8 cellular contexts compared by ENCODE assay signal in the genomic region with DNA sequence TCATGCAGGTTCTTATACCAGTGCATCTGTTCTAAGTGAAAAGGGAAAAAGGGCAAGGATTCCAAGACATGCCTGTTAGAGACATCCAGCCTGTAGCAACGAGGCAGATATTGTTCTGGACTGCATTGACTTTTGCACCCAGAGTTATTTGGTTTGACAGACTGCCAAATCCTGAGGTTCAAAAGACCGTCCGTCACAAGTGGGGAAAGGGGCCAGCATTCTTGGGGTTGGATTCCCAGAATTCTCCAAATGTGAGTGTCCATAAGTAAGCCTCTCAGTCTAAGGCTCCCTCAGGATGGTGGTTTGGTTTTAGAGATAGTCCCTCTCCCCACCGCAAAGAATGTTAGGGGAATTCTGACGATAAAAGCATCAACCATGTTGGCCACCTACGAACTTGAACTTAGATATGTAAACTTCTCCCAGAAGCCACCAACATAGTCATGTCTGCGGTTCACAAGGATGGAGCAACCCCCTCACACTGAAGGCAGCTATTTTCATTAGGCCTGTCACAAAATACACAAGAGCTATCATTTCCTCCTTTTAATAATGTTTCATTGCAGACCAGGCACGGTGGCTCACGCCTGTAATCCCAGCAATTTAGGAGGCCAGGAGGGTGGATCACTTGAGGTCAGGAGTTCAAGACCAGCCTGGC. TPM values are rescaled to one million over a fixed set of nuclear protein-coding genes. Genes with fewer than 3 reads are reported as not detected.
DNase-seq lines count a peak whose midpoint lies in the region; ATAC-seq and TF ChIP-seq lines count a peak whose summit lies in the region.
"Had no signal": no experiment of that assay in that cellular context is flagged by ENCODE, and none has a peak within 500 bp of the region (broad histone marks: within the 10 kb centered on the region; RNA-seq: fewer than 3 reads in every experiment).

No MANE protein-coding gene starts in this region.

- H3K36me3 ChIP-seq in upper lobe of right lung: no peaks in the 10 kb centered on the region

- H3K27ac ChIP-seq in upper lobe of right lung: peak overlapping the region; percentile 47

- H3K9me3 ChIP-seq in upper lobe of right lung: no peaks in the 10 kb centered on the region

- H3K27me3 ChIP-seq in upper lobe of right lung: no peaks in the 10 kb centered on the region

- H3K4me1 ChIP-seq in upper lobe of right lung: no peaks in the 10 kb centered on the region

- DNase-seq in HuH-7 (ENCODE audit: low spot score) (peak; percentile 58), astrocyte of the hippocampus (ENCODE audit: low read depth, low spot score) (peak; percentile 99), left colon (peak in 1 of 2 donors; percentile 32), upper lobe of right lung (no peak)
- DNase-seq in activated CD4-positive, alpha-beta T cell treated with anti-CD3 and anti-CD28 coated beads for 48 hours: no peak
- DNase-seq in activated naive CD4-positive, alpha-beta T cell treated with anti-CD3 and anti-CD28 coated beads, Interleukin-2, amount 50 U/mL, for 72 hours (ENCODE audit: low spot score in 2 of 2): no peak

- TF ChIP-seq CTCF in upper lobe of right lung (IDR thresholded peaks at IDR 0.05): no peak

- H3K9me3 Mint-ChIP-seq in activated naive CD4-positive, alpha-beta T cell treated with anti-CD3 and anti-CD28 coated beads, Interleukin-2, amount 50 U/mL, for 72 hours: peaks cover 0 to 4% of the 10 kb centered on the region in 2 donors

- intact Hi-C loops in left colon (cut with DNase I, micrococcal nuclease) (no loop called here), upper lobe of right lung (cut with DNase I) (no loop called here)

- ATAC-seq in left colon: peak; percentile 81
- peak; percentile 24 for ATAC-seq in upper lobe of right lung
- no peak for ATAC-seq in GM19463 (IDR thresholded peaks at IDR 0.05; ENCODE audit: unreplicated experiment)
- ATAC-seq in activated naive CD4-positive, alpha-beta T cell treated with anti-CD3 and anti-CD28 coated beads, Interleukin-2, amount 50 U/mL, for 72 hours: no peak
- ATAC-seq: GM12878 had no signal

- no peaks in the 10 kb centered on the region for H3K36me3 Mint-ChIP-seq in activated naive CD4-positive, alpha-beta T cell treated with anti-CD3 and anti-CD28 coated beads, Interleukin-2, amount 50 U/mL, for 72 hours

- no peak overlapping the region for H3K4me3 ChIP-seq in upper lobe of right lung
- H3K4me3 ChIP-seq: GM12878 had no signal

- H3K27ac Mint-ChIP-seq in activated naive CD4-positive, alpha-beta T cell treated with anti-CD3 and anti-CD28 coated beads, Interleukin-2, amount 50 U/mL, for 72 hours: no peak overlapping the region

RNA-seq across cellular contexts. Expression of a gene that starts 13.6 kb away (rescaled TPM):
- total RNA-seq in left colon: 10 to 100 TPM; 28.1 to 30.6 TPM
- 24.8 TPM for total RNA-seq in upper lobe of right lung
- total RNA-seq in activated naive CD4-positive, alpha-beta T cell treated with anti-CD3 and anti-CD28 coated beads, Interleukin-2, amount 50 U/mL, for 72 hours: 10 to 100 TPM; 21.6 to 23.2 TPM

RNA-seq across cellular contexts. Expression of a gene that starts 49.3 kb away (rescaled TPM):
- 100 to 1,000 TPM; 173 to 239 TPM for total RNA-seq in left colon
- 196 TPM for total RNA-seq in upper lobe of right lung
- 100 to 1,000 TPM; 155 to 223 TPM for total RNA-seq in activated naive CD4-positive, alpha-beta T cell treated with anti-CD3 and anti-CD28 coated beads, Interleukin-2, amount 50 U/mL, for 72 hours

Comparison
In these comparisons a context has a peak if more than half of its experiments do, and no peak if none do; other contexts are left out.
1. DNase-seq: peak in HuH-7 (single experiment) and astrocyte of the hippocampus (single experiment); none in upper lobe of right lung (single experiment), activated CD4-positive, alpha-beta T cell treated with anti-CD3 and anti-CD28 coated beads for 48 hours (single experiment) and activated naive CD4-positive, alpha-beta T cell treated with anti-CD3 and anti-CD28 coated beads, Interleukin-2, amount 50 U/mL, for 72 hours (0 of 2).
2. ATAC-seq: peak in left colon (single experiment) and upper lobe of right lung (single experiment); none in GM19463 (single experiment) and activated naive CD4-positive, alpha-beta T cell treated with anti-CD3 and anti-CD28 coated beads, Interleukin-2, amount 50 U/mL, for 72 hours (0 of 2).